ENCODE assay signal across 7 cellular contexts in the genomic region with DNA sequence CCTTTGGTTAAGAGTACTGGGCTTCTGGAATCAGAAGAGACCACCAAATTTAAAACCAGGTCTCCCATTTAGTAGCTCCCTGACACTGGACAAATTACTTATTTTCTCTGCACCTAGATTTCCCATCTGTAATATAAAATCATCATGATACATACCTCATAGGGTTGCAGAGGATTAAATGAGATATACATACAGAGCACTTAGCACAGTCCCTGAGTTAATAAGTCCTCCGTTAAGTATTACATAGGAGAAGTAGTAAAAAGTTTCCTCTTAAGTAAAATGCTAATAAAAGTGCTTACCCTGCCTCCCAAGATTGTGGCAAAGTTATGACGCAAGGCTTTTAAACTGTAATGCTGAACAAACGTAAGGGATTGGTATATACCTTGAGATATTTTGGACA. TPM values are rescaled to one million over a fixed set of nuclear protein-coding genes. Genes with fewer than 3 reads are reported as not detected.
DNase-seq lines count a peak whose midpoint lies in the region; ATAC-seq and TF ChIP-seq lines count a peak whose summit lies in the region.

No MANE protein-coding gene starts in this region.

- peaks cover 4% of the 10 kb centered on the region for H3K9me3 Mint-ChIP-seq in nephron progenitor cell

- H2AFZ ChIP-seq in KMS-11 (ENCODE audit: low read depth): peak overlapping the region; percentile 95

- intact Hi-C loops in dorsolateral prefrontal cortex (cut with DNase I): no loop called here

- no peaks in the 10 kb centered on the region for H3K27me3 Mint-ChIP-seq in nephron progenitor cell (ENCODE audit: low read depth, poor library complexity)

- H4K20me1 ChIP-seq in KMS-11 (ENCODE audit: insufficient read depth): no peaks in the 10 kb centered on the region

- no peak overlapping the region for H3K4me3 ChIP-seq in KMS-11 (IDR thresholded peaks at IDR 0.05; ENCODE audit: insufficient read depth, low read depth, low read length)
- H3K4me3 ChIP-seq in dorsolateral prefrontal cortex: peak overlapping the region; percentile 45 to 79 (median 63)

- H3K27ac Mint-ChIP-seq in nephron progenitor cell: peak overlapping the region; percentile 82

- peak overlapping the region; percentile 98 for H3K4me3 Mint-ChIP-seq in nephron progenitor cell

- no peaks in the 10 kb centered on the region for H3K27me3 ChIP-seq in KMS-11 (ENCODE audit: insufficient read depth, low read depth)
- peaks cover 0 to 29% (median under 1%) of the 10 kb centered on the region in 45 donors for H3K27me3 ChIP-seq in dorsolateral prefrontal cortex

- peak overlapping the region; percentile 89 for H3K4me2 ChIP-seq in KMS-11

- ATAC-seq in GM19455 (IDR thresholded peaks at IDR 0.05; ENCODE audit: unreplicated experiment) (peak; percentile 12), GM21526 (IDR thresholded peaks at IDR 0.05; ENCODE audit: low FRiP score, unreplicated experiment) (no peak)

- no peak for TF ChIP-seq CTCF in KMS-11 (conservative IDR thresholded peaks at IDR 0.05; ENCODE audit: low read depth, low read length)
- TF ChIP-seq CTCF in dorsolateral prefrontal cortex (IDR thresholded peaks at IDR 0.05 in 54 of 56, conservative IDR thresholded peaks at IDR 0.05 in 2 of 56; ENCODE audit: low read depth in 1 of 56, partially characterized antibody in 56 of 56): no peak
- TF ChIP-seq CTCF in nephron progenitor cell (IDR thresholded peaks at IDR 0.05): no peak

- no peaks in the 10 kb centered on the region for H3K36me3 Mint-ChIP-seq in nephron progenitor cell (ENCODE audit: low read depth)

- peak overlapping the region; percentile 49 for H3K9ac ChIP-seq in KMS-11

- H3K36me3 ChIP-seq in KMS-11 (ENCODE audit: insufficient read depth): no peaks in the 10 kb centered on the region

- peaks cover 9% of the 10 kb centered on the region for H3K4me1 Mint-ChIP-seq in nephron progenitor cell

- peaks cover 22% of the 10 kb centered on the region for H3K4me1 ChIP-seq in KMS-11 (ENCODE audit: low read depth, poor library complexity, severe bottlenecking)

- DNase-seq in dorsolateral prefrontal cortex: no peak
- no peak for DNase-seq in nephron progenitor cell
- no peak for DNase-seq in RPMI8226
- DNase-seq in activated gamma-delta T cell treated with Interleukin-2 at 50 U/mL for 16 hours: no peak

- H3K27ac ChIP-seq in KMS-11 (peak overlapping the region; percentile 90; the same call in 1 of the 2 replicates), dorsolateral prefrontal cortex (peak overlapping the region in 57 of 59 donors; percentile 10 to 93 (median 85))

- peaks cover 12% of the 10 kb centered on the region; the same call in 1 of the 2 replicates for H3K79me2 ChIP-seq in KMS-11 (ENCODE audit: insufficient read depth, low read depth)

RNA-seq across cellular contexts. Expression of a gene that starts 0.5 kb away (rescaled TPM):
- total RNA-seq in dorsolateral prefrontal cortex: 10 to 100 TPM; 17.3 to 59.7 (median 39.6) TPM
